ENCODE assay signal across 1 cellular context in the genomic region with DNA sequence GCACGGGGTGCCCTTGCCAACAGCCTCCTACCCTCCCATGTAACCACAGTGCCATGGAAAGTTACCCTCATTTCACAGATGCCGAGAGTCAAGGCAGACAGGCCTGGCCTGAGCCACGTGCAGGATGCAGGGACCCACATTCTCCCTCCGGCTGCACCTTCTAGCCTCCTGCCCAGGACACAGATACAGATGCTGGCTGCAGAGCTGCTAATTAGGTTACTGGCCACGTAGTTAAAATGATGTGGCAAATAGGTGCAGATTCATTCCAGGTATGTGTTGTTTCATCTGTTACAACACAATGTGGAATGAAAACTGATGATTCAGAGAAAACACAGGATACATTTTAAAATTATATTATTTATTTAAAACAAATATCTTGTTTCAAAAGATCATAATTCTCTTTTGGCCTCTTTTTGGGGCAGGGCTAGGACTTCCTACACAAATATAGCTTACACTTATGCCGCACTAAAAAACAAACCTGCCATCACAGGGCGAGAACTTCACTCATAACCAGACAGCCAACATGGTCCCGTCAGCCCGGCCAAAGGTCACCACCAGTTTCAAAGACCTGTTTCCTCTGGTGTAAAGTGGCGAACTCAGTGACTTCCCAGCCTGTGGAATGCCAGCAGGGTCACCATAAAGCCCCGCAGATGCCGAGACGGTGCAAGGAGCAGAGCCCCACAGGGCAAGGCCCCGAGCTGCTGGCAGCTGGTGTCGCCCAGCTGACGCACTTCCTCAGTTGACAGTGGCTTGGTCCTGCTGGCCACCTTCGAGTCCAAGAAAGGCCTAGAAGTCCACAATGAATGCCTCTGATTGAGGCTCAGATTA.
TF ChIP-seq lines count a peak whose summit lies in the region.

No MANE protein-coding gene starts in this region.

TF ChIP-seq in H1, 55 proteins besides CTCF, POLR2A, EP300 and RAD21 (continued from another document):
- TF ChIP-seq CHD2 (IDR thresholded peaks at IDR 0.05; ENCODE audit: low read length) (no peak), CBX5 (IDR thresholded peaks at IDR 0.05; ENCODE audit: low read depth, low read length) (no peak), CHD1 (IDR thresholded peaks at IDR 0.05; ENCODE audit: low read depth, low read length) (no peak), HDAC6 (IDR thresholded peaks at IDR 0.05; ENCODE audit: low read depth, low read length) (no peak), EZH2 (IDR thresholded peaks at IDR 0.05; ENCODE audit: low read depth, low read length, severe bottlenecking) (no peak)
TF ChIP-seq in H1: peak in this region for 0.
